In the genomic region with DNA sequence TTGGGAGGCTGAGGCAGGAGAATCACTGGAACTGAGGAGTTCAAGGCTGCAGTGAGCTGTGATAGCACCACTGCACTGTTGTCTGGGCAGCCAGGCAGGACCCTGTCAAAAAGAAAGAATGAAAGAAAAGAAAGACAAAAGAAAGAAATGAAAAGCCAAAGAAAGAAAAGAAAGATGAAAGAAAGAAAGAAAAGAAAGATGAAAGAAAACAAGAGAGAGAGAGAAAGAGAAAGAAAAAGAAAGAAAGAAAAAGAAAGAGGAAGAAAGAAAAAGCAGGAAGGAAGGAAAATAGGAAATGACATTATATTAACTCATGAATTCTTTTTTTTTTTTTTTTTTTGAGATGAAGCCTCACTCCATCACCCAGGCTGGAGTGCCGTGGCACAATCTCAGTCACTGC, we compare ENCODE assay signal across 27 cellular contexts. TPM values are rescaled to one million over a fixed set of nuclear protein-coding genes. Genes with fewer than 3 reads are reported as not detected.
"Had no signal": no experiment of that assay in that cellular context is flagged by ENCODE, and none has a peak within 500 bp of the region (broad histone marks: within the 10 kb centered on the region; RNA-seq: fewer than 3 reads in every experiment).

No MANE protein-coding gene starts in this region.

- H3K27ac ChIP-seq: coronary artery, esophagus muscularis mucosa, ovary, prostate gland, thoracic aorta, VCaP had no signal

- H3K36me3 Mint-ChIP-seq: natural killer cell treated with Interleukin-12 subunit alpha and Interleukin-12 subunit beta and Interleukin-15 and Interleukin-18, amount 100 ng/mL, for 72 hours; type B pancreatic cell had no signal

- H3K27me3 Mint-ChIP-seq: natural killer cell treated with Interleukin-12 subunit alpha and Interleukin-12 subunit beta and Interleukin-15 and Interleukin-18, amount 100 ng/mL, for 72 hours; type B pancreatic cell had no signal

- ATAC-seq: left ventricle myocardium superior; natural killer cell treated with Interleukin-12 subunit alpha and Interleukin-12 subunit beta and Interleukin-15 and Interleukin-18, amount 100 ng/mL, for 72 hours had no signal

- DNase-seq: activated CD4-positive, alpha-beta T cell treated with anti-CD3 and anti-CD28 coated beads, Interleukin-2, amount 50 U/mL, for 1 hour; activated CD4-positive, CD25-positive, alpha-beta regulatory T cell treated with anti-CD3 and anti-CD28 coated beads, Interleukin-2, amount 50 U/mL, for 72 hours; activated CD8-positive, alpha-beta memory T cell treated with anti-CD3 and anti-CD28 coated beads, Interleukin-2, amount 50 U/mL, for 48 hours; activated gamma-delta T cell; activated T-cell treated with anti-CD3 and anti-CD28 coated beads, Interleukin-2, amount 50 U/mL, for 48 hours; amygdala; cerebellar nuclear complex; glutamatergic neuron; hippocampal formation; kidney glomerular epithelial cell; left ventricle myocardium superior; mammary epithelial cell; midbrain; ovary; stimulated activated CD4-positive, alpha-beta T cell treated with anti-CD3 and anti-CD28 coated beads, Interleukin-2, amount 100 ng/mL, for 48 hours; stimulated activated CD8-positive, alpha-beta memory T cell treated with anti-CD3 and anti-CD28 coated beads, Interleukin-4, amount 100 ng/mL, for 48 hours; stimulated activated naive CD4-positive, alpha-beta T cell treated with Interleukin-2 at 50 U/mL for 16 hours had no signal

- H3K4me1 ChIP-seq: prostate gland had no signal

- H3K9me3 ChIP-seq: esophagus muscularis mucosa, ovary, prostate gland, thoracic aorta had no signal

- H3K4me3 Mint-ChIP-seq: natural killer cell treated with Interleukin-12 subunit alpha and Interleukin-12 subunit beta and Interleukin-15 and Interleukin-18, amount 100 ng/mL, for 72 hours; type B pancreatic cell had no signal

- H3K9me3 Mint-ChIP-seq: natural killer cell treated with Interleukin-12 subunit alpha and Interleukin-12 subunit beta and Interleukin-15 and Interleukin-18, amount 100 ng/mL, for 72 hours; type B pancreatic cell had no signal

- H3K36me3 ChIP-seq: esophagus muscularis mucosa, ovary, prostate gland, thoracic aorta had no signal

- H3K4me3 ChIP-seq: coronary artery, esophagus muscularis mucosa, ovary, prostate gland, thoracic aorta had no signal

- H3K27ac Mint-ChIP-seq: natural killer cell treated with Interleukin-12 subunit alpha and Interleukin-12 subunit beta and Interleukin-15 and Interleukin-18, amount 100 ng/mL, for 72 hours; type B pancreatic cell had no signal

- H3K27me3 ChIP-seq: esophagus muscularis mucosa, ovary had no signal

RNA-seq across cellular contexts. Expression of gene SPDYE3, which starts 32.4 kb away (rescaled TPM):
- total RNA-seq: activated CD8-positive, alpha-beta memory T cell treated with anti-CD3 and anti-CD28 coated beads for 36 hours; esophagus muscularis mucosa; frontal cortex; left ventricle myocardium superior; mammary epithelial cell; natural killer cell treated with Interleukin-12 subunit alpha and Interleukin-12 subunit beta and Interleukin-15 and Interleukin-18, amount 100 ng/mL, for 72 hours; ovary; T-helper 2 cell treated with Interferon-gamma antibody and Interleukin-4, amounts not matched to agents 100 ng/mL and 5 ng/mL, for 36 hours; thoracic aorta had no signal

RNA-seq across cellular contexts. Expression of gene PVRIG, which starts 55.4 kb away (rescaled TPM):
- total RNA-seq: frontal cortex, left ventricle myocardium superior, mammary epithelial cell, prostate gland had no signal
